ENCODE assay signal across 17 cellular contexts in genomic region chr6:89323461-89324098, GRCh38. TPM values are rescaled to one million over a fixed set of nuclear protein-coding genes. Genes with fewer than 3 reads are reported as not detected.
DNase-seq lines count a peak whose midpoint lies in the region; ATAC-seq and TF ChIP-seq lines count a peak whose summit lies in the region.
"Had no signal": no experiment of that assay in that cellular context is flagged by ENCODE, and none has a peak within 500 bp of the region (broad histone marks: within the 10 kb centered on the region; RNA-seq: fewer than 3 reads in every experiment).

No MANE protein-coding gene starts in this region.

- WGBS in stomach, 5 donors = 69 to 87% (median 81%) methylated on average over 4 of the region's 4 CpGs

- intact Hi-C loops in stomach (cut with DNase I; ENCODE audit: low total_unique reads) (no loop called here), left lung (cut with DNase I) (no loop called here)

- no peak overlapping the region for H3K4me3 ChIP-seq in fibroblast of the aortic adventitia (ENCODE audit: low read depth, low read length)
- no peak overlapping the region for H3K4me3 ChIP-seq in stomach
- H3K4me3 ChIP-seq in left lung = no peak overlapping the region
- H3K4me3 ChIP-seq: BLaER1, heart left ventricle, Peyer's patch, prostate gland, thoracic aorta had no signal

- no peak for TF ChIP-seq CTCF in fibroblast of the aortic adventitia (IDR thresholded peaks at IDR 0.05; ENCODE audit: insufficient read depth, low read length)
- no peak for TF ChIP-seq CTCF in stomach (IDR thresholded peaks at IDR 0.05)
- TF ChIP-seq CTCF in left lung (IDR thresholded peaks at IDR 0.05) = no peak

- no peak for ATAC-seq in left lung
- ATAC-seq in HG02973 (IDR thresholded peaks at IDR 0.05; ENCODE audit: unreplicated experiment) = no peak
- no peak for ATAC-seq in HG03469 (IDR thresholded peaks at IDR 0.05; ENCODE audit: unreplicated experiment)
- ATAC-seq: activated naive CD4-positive, alpha-beta T cell treated with anti-CD3 and anti-CD28 coated beads, Interleukin-2, amount 50 U/mL, for 72 hours had no signal

- H3K36me3 ChIP-seq in stomach = peaks cover 0 to 50% (median 31%) of the 10 kb centered on the region in 4 donors
- H3K36me3 ChIP-seq in left lung = peaks cover 0 to 36% of the 10 kb centered on the region in 2 donors
- H3K36me3 ChIP-seq: prostate gland had no signal

- no peak for TF ChIP-seq POLR2A in stomach (IDR thresholded peaks at IDR 0.05)

- H3K27me3 ChIP-seq in stomach (no peaks in the 10 kb centered on the region), left lung (no peaks in the 10 kb centered on the region)
- H3K27me3 ChIP-seq: BLaER1, heart left ventricle, Peyer's patch had no signal

- TF ChIP-seq EP300 in stomach (IDR thresholded peaks at IDR 0.05) = no peak

- H3K27ac ChIP-seq in stomach (peak overlapping the region in 3 of 5 donors; percentile 23 to 36 (median 26)), left lung (peak overlapping the region in 1 of 2 donors; percentile 67)
- H3K27ac ChIP-seq: BLaER1, Peyer's patch, prostate gland, thoracic aorta had no signal

- H3K9me3 ChIP-seq in stomach = no peaks in the 10 kb centered on the region
- no peaks in the 10 kb centered on the region for H3K9me3 ChIP-seq in left lung
- H3K9me3 ChIP-seq: BLaER1, Peyer's patch, prostate gland had no signal

- peaks cover 0 to 29% (median 6%) of the 10 kb centered on the region in 4 donors for H3K4me1 ChIP-seq in stomach
- H3K4me1 ChIP-seq in left lung = peaks cover 0 to 37% of the 10 kb centered on the region in 2 donors
- H3K4me1 ChIP-seq: BLaER1, Peyer's patch, prostate gland had no signal

- peak; percentile 25 for DNase-seq in HT1080 (ENCODE audit: low read depth)
- peak; percentile 76 for DNase-seq in NOMO-1 treated with DMSO at 0.1 percent for 48 hours (lab: John Stamatoyannopoulos, UW; ENCODE audit: unreplicated experiment)
- DNase-seq in fibroblast of the aortic adventitia (ENCODE audit: low read depth) = peak; percentile 26
- DNase-seq in stomach = no peak
- DNase-seq in left lung = no peak
- DNase-seq: caudate nucleus, heart left ventricle, naive B cell, NCI-H1105 treated with DMSO at 0.1 percent for 48 hours, NCI-H446 treated with DMSO at 0.1 percent for 48 hours, Peyer's patch had no signal

RNA-seq across cellular contexts. Expression of gene GABRR2, which starts 8.5 kb away (rescaled TPM):
- total RNA-seq in HT1080 (2014; rRNA removed; shearing (Covaris generic)) = 0.10 TPM in 1 of 2 replicates, not detected in the other
- 0.14 TPM in 1 of 2 replicates, not detected in the other for polyA plus RNA-seq in HT1080 (2015; cell fraction: cytosol; rRNA removed)
- polyA plus RNA-seq in HT1080 (2015; cell fraction: nucleus; rRNA removed) = 0.80 and 2.0 TPM in 2 replicates
- total RNA-seq in fibroblast of the aortic adventitia (ENCODE audit: low replicate concordance) (0.09 TPM in 1 of 2 replicates, not detected in the other), stomach (1 to 10 TPM in 1 of 5 donors, under 1 TPM in 1, not detected in 3; 0.73 to 7.6 TPM), left lung (1 to 10 TPM in 1 of 2 donors, under 1 TPM in 1; 0.82 to 4.8 TPM)
- under 1 TPM in 1 of 3 donors, not detected in 2; 0.15 TPM for polyA plus RNA-seq in stomach

RNA-seq across cellular contexts. Expression of gene UBE2J1, which starts 28.9 kb away (rescaled TPM):
- 21.2 and 25.1 TPM in 2 replicates for total RNA-seq in HT1080 (2014; rRNA removed; shearing (Covaris generic))
- 37.6 and 43.2 TPM in 2 replicates for polyA plus RNA-seq in HT1080 (2015; cell fraction: cytosol; rRNA removed)
- 16.1 and 17.5 TPM in 2 replicates for polyA plus RNA-seq in HT1080 (2015; cell fraction: nucleus; rRNA removed)
- total RNA-seq in fibroblast of the aortic adventitia (ENCODE audit: low replicate concordance) (23.1 and 50.9 TPM in 2 replicates), stomach (10 to 100 TPM in 4 of 5 donors, 1 to 10 TPM in 1; 5.2 to 58.6 (median 12.5) TPM), left lung (10 to 100 TPM; 33.5 to 52.2 TPM)
- 10 to 100 TPM; 17.7 to 48.7 (median 30.3) TPM for polyA plus RNA-seq in stomach

Comparison
In these comparisons a context has a peak if more than half of its experiments do, and no peak if none do; other contexts are left out.
1. DNase-seq: peak in HT1080 (single experiment), NOMO-1 treated with DMSO at 0.1 percent for 48 hours (single experiment) and fibroblast of the aortic adventitia (single experiment); none in stomach (single experiment) and left lung (0 of 2).